26 cellular contexts compared by ENCODE assay signal in the genomic region with DNA sequence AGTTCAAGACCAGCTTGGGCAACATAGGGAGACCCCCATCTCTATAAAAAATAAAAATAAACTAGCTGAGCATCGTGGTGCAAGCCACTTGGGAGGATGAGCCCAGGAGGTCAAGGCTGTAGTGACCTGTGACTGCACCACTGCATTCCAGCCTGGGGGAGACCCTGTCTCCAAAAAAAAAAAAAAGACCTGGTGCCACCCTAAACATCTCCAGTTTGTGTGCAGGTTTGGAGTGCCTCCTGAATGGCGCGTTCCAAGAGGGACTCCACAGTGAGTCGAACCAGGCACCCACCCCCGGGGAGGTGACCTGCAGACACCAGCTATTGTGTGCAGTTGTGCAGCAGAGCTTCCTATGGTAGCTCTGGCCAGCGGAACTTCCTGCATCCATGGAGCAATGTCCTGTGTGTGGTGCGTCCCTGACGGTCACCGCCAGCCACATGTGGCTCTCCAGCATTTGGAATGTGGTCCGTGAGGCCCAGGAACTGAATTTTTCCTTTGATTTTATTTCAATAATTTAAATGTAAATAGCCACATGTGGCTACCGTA.
DNase-seq lines count a peak whose midpoint lies in the region; ATAC-seq, FAIRE-seq and TF ChIP-seq lines count a peak whose summit lies in the region.
"Had no signal": no experiment of that assay in that cellular context is flagged by ENCODE, and none has a peak within 500 bp of the region (broad histone marks: within the 10 kb centered on the region; RNA-seq: fewer than 3 reads in every experiment).

No MANE protein-coding gene starts in this region.

- H3K27ac Mint-ChIP-seq in brain = peak overlapping the region in 3 of 5 experiments; percentile 63 to 81 (median 79)
- H3K27ac Mint-ChIP-seq: B cell; CD14-positive monocyte; CD4-positive, alpha-beta T cell; CD8-positive, alpha-beta memory T cell; H9; HFFc6 had no signal

- no peak overlapping the region for H3K18ac ChIP-seq in trophoblast cell (ENCODE audit: low read length)

- TF ChIP-seq CTCF in heart left ventricle (IDR thresholded peaks at IDR 0.05) (no peak), brain (conservative IDR thresholded peaks at IDR 0.05) (no peak), kidney (IDR thresholded peaks at IDR 0.05; ENCODE audit: borderline replicate concordance, extremely low read depth, insufficient read depth) (no peak)

- H3K4me2 ChIP-seq in BLaER1 (peak overlapping the region; percentile 32; the same call in 1 of the 2 replicates), trophoblast cell (ENCODE audit: low read length) (no peak overlapping the region)

- H2AFZ ChIP-seq in trophoblast cell (ENCODE audit: insufficient read depth, low read length, poor library complexity) = no peak overlapping the region
- H2AFZ ChIP-seq: GM23248 had no signal

- 58 to 68% (median 63%) methylated on average over 10 to 11 of the region's 11 CpGs for WGBS in heart left ventricle, 4 donors
- no CpG with 5 or more reads among the region's 11 CpGs for whole genome bisulfite sequencing in trophoblast cell (ENCODE audit: extremely low coverage, insufficient coverage, insufficient read length)

- no peak overlapping the region for H3K4me3 Mint-ChIP-seq in brain
- H3K4me3 Mint-ChIP-seq: B cell; CD14-positive monocyte; CD4-positive, alpha-beta T cell; CD8-positive, alpha-beta memory T cell; H9; HFFc6 had no signal

- no peaks in the 10 kb centered on the region for H3K79me2 ChIP-seq in trophoblast cell (ENCODE audit: control insufficient read depth, insufficient read depth, low read length, poor library complexity)

- no peak overlapping the region for H2AK5ac ChIP-seq in trophoblast cell (ENCODE audit: low read length)

- no peaks in the 10 kb centered on the region for H3K36me3 ChIP-seq in heart left ventricle
- H3K36me3 ChIP-seq in BLaER1 = no peaks in the 10 kb centered on the region
- no peaks in the 10 kb centered on the region for H3K36me3 ChIP-seq in kidney (ENCODE audit: control insufficient read depth in 1 of 2, insufficient read depth in 2 of 2, low read length in 2 of 2)
- H3K36me3 ChIP-seq in trophoblast cell (ENCODE audit: control insufficient read depth in 1 of 2, insufficient read depth in 2 of 2, low read length in 2 of 2) = no peaks in the 10 kb centered on the region
- H3K36me3 ChIP-seq: BLaER1 treated with 17β-estradiol and CSF1 and Interleukin-3, amounts not matched to agents 10 nM and 100 nM had no signal

- no peak overlapping the region for H4K91ac ChIP-seq in trophoblast cell (ENCODE audit: low read depth, low read length)

- no peaks in the 10 kb centered on the region for H3K36me3 Mint-ChIP-seq in brain
- H3K36me3 Mint-ChIP-seq: CD14-positive monocyte; CD8-positive, alpha-beta memory T cell had no signal

- no peak overlapping the region for H2BK12ac ChIP-seq in trophoblast cell (ENCODE audit: low read length)

- intact Hi-C loops in heart left ventricle (cut with DNase I) (no loop called here), Right ventricle myocardium inferior (cut with DNase I) (no loop called here), kidney (cut with DNase I) (no loop called here)

- H3K4me1 ChIP-seq in heart left ventricle = peaks cover 0 to 29% (median 9%) of the 10 kb centered on the region in 12 donors
- peaks cover 80% of the 10 kb centered on the region for H3K4me1 ChIP-seq in BLaER1
- no peaks in the 10 kb centered on the region for H3K4me1 ChIP-seq in kidney (ENCODE audit: control insufficient read depth in 1 of 2, insufficient read depth in 1 of 2, low read depth in 1 of 2, low read length in 2 of 2)
- no peaks in the 10 kb centered on the region for H3K4me1 ChIP-seq in trophoblast cell (ENCODE audit: control insufficient read depth in 1 of 2, insufficient read depth in 2 of 2, low read length in 2 of 2)

- H3K27ac ChIP-seq in heart left ventricle (peak overlapping the region in 1 of 12 donors; percentile 19), BLaER1 (no peak overlapping the region), kidney (ENCODE audit: low read depth in 2 of 2, low read length in 2 of 2) (no peak overlapping the region), trophoblast cell (ENCODE audit: low read depth, low read length) (no peak overlapping the region)
- H3K27ac ChIP-seq: 22Rv1; BLaER1 treated with 17β-estradiol and CSF1 and Interleukin-3, amounts not matched to agents 10 nM and 100 nM; GM23248 had no signal

- no peaks in the 10 kb centered on the region for H3K9me3 Mint-ChIP-seq in brain
- H3K9me3 Mint-ChIP-seq: CD14-positive monocyte; CD4-positive, alpha-beta T cell; CD8-positive, alpha-beta memory T cell; H9; HFFc6 had no signal

- no peak for FAIRE-seq in kidney (lab: Jason Lieb, UNC)
- FAIRE-seq: A204.1, GM12891, GM18507, GM19239 had no signal

- H3K23ac ChIP-seq in trophoblast cell (ENCODE audit: low read length) = no peak overlapping the region

- ATAC-seq in heart left ventricle (peak; percentile 16 to 78 (median 42)), Right ventricle myocardium inferior (no peak)
- ATAC-seq: HCT116 had no signal

- H3K4me3 ChIP-seq in heart left ventricle (no peak overlapping the region), BLaER1 (no peak overlapping the region), kidney (ENCODE audit: low read length in 2 of 2) (no peak overlapping the region), trophoblast cell (ENCODE audit: low read depth, low read length) (no peak overlapping the region)
- H3K4me3 ChIP-seq: BLaER1 treated with 17β-estradiol and CSF1 and Interleukin-3, amounts not matched to agents 10 nM and 100 nM; GM23248 had no signal

- H3K4me1 Mint-ChIP-seq in brain = peaks cover 90% of the 10 kb centered on the region
- H3K4me1 Mint-ChIP-seq: B cell; CD14-positive monocyte; CD8-positive, alpha-beta memory T cell had no signal

- H3K9me3 ChIP-seq in heart left ventricle = no peaks in the 10 kb centered on the region
- H3K9me3 ChIP-seq in BLaER1 = no peaks in the 10 kb centered on the region
- no peaks in the 10 kb centered on the region for H3K9me3 ChIP-seq in kidney (ENCODE audit: control insufficient read depth in 1 of 2, low read length in 2 of 2)
- no peaks in the 10 kb centered on the region for H3K9me3 ChIP-seq in trophoblast cell (ENCODE audit: insufficient read depth, low read depth, low read length)
- H3K9me3 ChIP-seq: BLaER1 treated with 17β-estradiol and CSF1 and Interleukin-3, amounts not matched to agents 10 nM and 100 nM had no signal

- H4K8ac ChIP-seq in trophoblast cell (ENCODE audit: low read depth, low read length) = no peak overlapping the region

- H3K14ac ChIP-seq in trophoblast cell (ENCODE audit: low read length) = no peak overlapping the region

- H3K4ac ChIP-seq in trophoblast cell (ENCODE audit: low read depth, low read length) = no peak overlapping the region

- DNase-seq in heart left ventricle (peak in 1 of 5 donors; percentile 46), Right ventricle myocardium inferior (ENCODE audit: missing footprints) (no peak), kidney (peak; percentile 69), NCI-H510A (lab: John Stamatoyannopoulos, UW) (no peak), trophoblast cell (no peak)
- DNase-seq: Calu3; CD4-positive, alpha-beta T cell; CD8-positive, alpha-beta memory T cell; COR-L47; DMS53; DMS79 treated with DMSO at 0.1 percent for 48 hours; GF-D8; GM23248; H9; HFFc6 had no signal

- H4K12ac ChIP-seq in trophoblast cell (ENCODE audit: low read depth, low read length) = no peak overlapping the region

- H3K9ac ChIP-seq in BLaER1 (no peak overlapping the region), kidney (ENCODE audit: low read length in 2 of 2) (no peak overlapping the region), trophoblast cell (ENCODE audit: low read length) (no peak overlapping the region)
- H3K9ac ChIP-seq: BLaER1 treated with 17β-estradiol and CSF1 and Interleukin-3, amounts not matched to agents 10 nM and 100 nM; GM23248 had no signal

- H3K79me1 ChIP-seq in trophoblast cell (ENCODE audit: low read length) = peaks cover 4% of the 10 kb centered on the region

- no peak overlapping the region for H2BK120ac ChIP-seq in trophoblast cell (ENCODE audit: insufficient read depth, low read length, poor library complexity)

- no peak overlapping the region for H2BK5ac ChIP-seq in trophoblast cell (ENCODE audit: low read depth, low read length, poor library complexity)

- H3K27me3 Mint-ChIP-seq in brain = peaks cover 8% of the 10 kb centered on the region
- H3K27me3 Mint-ChIP-seq: B cell; CD4-positive, alpha-beta T cell had no signal

- H3K27me3 ChIP-seq in heart left ventricle (no peaks in the 10 kb centered on the region), BLaER1 (peaks cover 6% of the 10 kb centered on the region; the same call in 1 of the 2 replicates), trophoblast cell (ENCODE audit: insufficient read depth, low read length) (no peaks in the 10 kb centered on the region)

- H4K20me1 ChIP-seq in BLaER1 = 0 out of 2 replicates have a peak, but pooled peaks cover 9% of the 10 kb centered on the region

- TF ChIP-seq POLR2A in heart left ventricle (IDR thresholded peaks at IDR 0.05) = no peak
